27 cellular contexts compared by ENCODE assay signal in genomic region chr13:51175639-51176038, GRCh38.
"Had no signal": no experiment of that assay in that cellular context is flagged by ENCODE, and none has a peak within 500 bp of the region (broad histone marks: within the 10 kb centered on the region; RNA-seq: fewer than 3 reads in every experiment).

No MANE protein-coding gene starts in this region.

- H3K4me3 Mint-ChIP-seq: activated CD4-positive, alpha-beta T cell treated with anti-CD3 and anti-CD28 coated beads, Interleukin-2, amount 10 ng/mL, durations not matched to agents 24 days and 14 days; activated CD8-positive, alpha-beta T cell treated with anti-CD3 and anti-CD28 coated beads for 36 hours; activated T-cell treated with anti-CD3 and anti-CD28 coated beads, Interleukin-2, amount 50 U/mL, for 72 hours; activated T-helper 17 cell treated with anti-CD3 and anti-CD28 coated beads, Interleukin-2, amount 50 U/mL, for 72 hours; brain; central memory CD8-positive, alpha-beta T cell had no signal

- H3K9me3 ChIP-seq: adrenal gland, SJCRH30 had no signal

- H3K27ac Mint-ChIP-seq: activated CD4-positive, alpha-beta T cell treated with anti-CD3 and anti-CD28 coated beads, Interleukin-2, amount 10 ng/mL, durations not matched to agents 24 days and 14 days; activated CD8-positive, alpha-beta T cell treated with anti-CD3 and anti-CD28 coated beads for 36 hours; activated naive CD4-positive, alpha-beta T cell treated with anti-CD3 and anti-CD28 coated beads, Interleukin-2, amount 50 U/mL, for 72 hours; activated T-cell treated with anti-CD3 and anti-CD28 coated beads, Interleukin-2, amount 50 U/mL, for 72 hours; activated T-helper 17 cell treated with anti-CD3 and anti-CD28 coated beads, Interleukin-2, amount 50 U/mL, for 72 hours; brain had no signal

- H3K36me3 Mint-ChIP-seq: activated naive CD4-positive, alpha-beta T cell treated with anti-CD3 and anti-CD28 coated beads, Interleukin-2, amount 50 U/mL, for 72 hours; brain had no signal

- H3K27ac ChIP-seq: adrenal gland, SJCRH30, SK-N-MC, WERI-Rb-1 had no signal

- H3K36me3 ChIP-seq: adrenal gland, SJCRH30, WERI-Rb-1 had no signal

- H3K4me1 Mint-ChIP-seq: activated CD4-positive, alpha-beta T cell treated with anti-CD3 and anti-CD28 coated beads, Interleukin-2, amount 10 ng/mL, durations not matched to agents 24 days and 14 days; activated T-helper 17 cell treated with anti-CD3 and anti-CD28 coated beads, Interleukin-2, amount 50 U/mL, for 72 hours; brain; central memory CD8-positive, alpha-beta T cell had no signal

- H3K4me1 ChIP-seq: adrenal gland, SJCRH30 had no signal

- H3K27me3 ChIP-seq: adrenal gland, SJCRH30 had no signal

- ATAC-seq: activated CD8-positive, alpha-beta T cell treated with anti-CD3 and anti-CD28 coated beads for 36 hours; activated naive CD4-positive, alpha-beta T cell treated with anti-CD3 and anti-CD28 coated beads, Interleukin-2, amount 50 U/mL, for 72 hours; activated T-cell treated with anti-CD3 and anti-CD28 coated beads, Interleukin-2, amount 50 U/mL, for 72 hours; activated T-helper 17 cell treated with anti-CD3 and anti-CD28 coated beads, Interleukin-2, amount 50 U/mL, for 72 hours; Panc1 had no signal

- H3K9me3 Mint-ChIP-seq: activated CD8-positive, alpha-beta T cell treated with anti-CD3 and anti-CD28 coated beads for 36 hours; activated T-helper 17 cell treated with anti-CD3 and anti-CD28 coated beads, Interleukin-2, amount 50 U/mL, for 72 hours; central memory CD8-positive, alpha-beta T cell had no signal

- DNase-seq: activated CD4-positive, alpha-beta T cell treated with anti-CD3 and anti-CD28 coated beads, Interleukin-2, amount 10 ng/mL, durations not matched to agents 24 days and 14 days; activated CD4-positive, alpha-beta T cell treated with anti-CD3 and anti-CD28 coated beads, Interleukin-2, amount 50 U/mL, for 4 hours; activated CD8-positive, alpha-beta T cell treated with anti-CD3 and anti-CD28 coated beads for 36 hours; activated gamma-delta T cell; activated naive CD4-positive, alpha-beta T cell treated with Interleukin-2 at 50 U/mL for 16 hours; activated T-cell treated with anti-CD3 and anti-CD28 coated beads, Interleukin-2, amount 50 U/mL, for 1 hour; activated T-cell treated with anti-CD3 and anti-CD28 coated beads, Interleukin-2, amount 50 U/mL, for 72 hours; adrenal gland; NCI-H1092 treated with DMSO at 0.1 percent for 48 hours; NCI-H1417; NCI-H187 treated with DMSO at 0.1 percent for 48 hours; NCI-H2081; NCI-H2171 treated with DMSO at 0.1 percent for 48 hours; NCI-H2227 treated with DMSO at 0.1 percent for 48 hours; NCI-H446; NCI-H524; NCI-H69; SHP77; SJCRH30; T1000; WERI-Rb-1 had no signal

- H3K4me3 ChIP-seq: adrenal gland, SJCRH30, SK-N-MC had no signal
